Comparison of ENCODE assay signal across 8 cellular contexts in the genomic region with DNA sequence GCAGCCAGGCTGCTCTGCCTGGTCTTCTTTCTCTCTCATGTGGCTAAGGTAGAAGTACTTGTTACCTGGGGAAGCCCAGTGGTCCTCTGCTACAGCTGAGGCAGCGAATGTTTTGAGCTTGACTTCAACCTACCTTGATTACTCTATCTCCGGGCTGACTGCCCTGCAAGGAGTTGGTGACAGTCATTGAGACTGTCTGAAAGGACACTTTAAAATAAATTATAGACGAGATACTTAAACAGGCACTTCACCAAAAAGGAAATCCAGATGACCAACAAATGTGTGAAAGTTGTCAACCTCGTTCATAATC. TPM values are rescaled to one million over a fixed set of nuclear protein-coding genes. Genes with fewer than 3 reads are reported as not detected.
DNase-seq lines count a peak whose midpoint lies in the region; ATAC-seq and TF ChIP-seq lines count a peak whose summit lies in the region.

No MANE protein-coding gene starts in this region.

- no peaks in the 10 kb centered on the region for H3K9me3 Mint-ChIP-seq in CD4-positive, alpha-beta memory T cell
- H3K9me3 Mint-ChIP-seq in natural killer cell = no peaks in the 10 kb centered on the region

- TF ChIP-seq POLR2A in breast epithelium (IDR thresholded peaks at IDR 0.05) = no peak

- H3K4me3 Mint-ChIP-seq in CD4-positive, alpha-beta memory T cell = peak overlapping the region; percentile 78 to 92 (median 87)
- H3K4me3 Mint-ChIP-seq in natural killer cell = peak overlapping the region; percentile 96

- H3K4me1 Mint-ChIP-seq in CD4-positive, alpha-beta memory T cell = peaks cover 9 to 15% (median 12%) of the 10 kb centered on the region in 4 donors
- peaks cover 16 to 17% of the 10 kb centered on the region in 2 donors for H3K4me1 Mint-ChIP-seq in natural killer cell

- CTCF ChIA-PET in CD4-positive, alpha-beta memory T cell (lab: Charles Lee; ENCODE audit: partially characterized antibody) = no interaction called here

- H3K27ac ChIP-seq in CD4-positive, alpha-beta memory T cell (ENCODE audit: low read depth, low read length) = peak overlapping the region; percentile 45
- H3K27ac ChIP-seq in breast epithelium = no peak overlapping the region

- H3K36me3 Mint-ChIP-seq in CD4-positive, alpha-beta memory T cell = no peaks in the 10 kb centered on the region
- no peaks in the 10 kb centered on the region for H3K36me3 Mint-ChIP-seq in natural killer cell

- H3K27me3 Mint-ChIP-seq in CD4-positive, alpha-beta memory T cell = peaks cover 8 to 10% of the 10 kb centered on the region in 2 donors
- H3K27me3 Mint-ChIP-seq in natural killer cell (ENCODE audit: low read depth in 2 of 2) = peaks cover 6 to 14% of the 10 kb centered on the region in 2 donors

- H3K27me3 ChIP-seq in CD4-positive, alpha-beta memory T cell (ENCODE audit: insufficient read depth, low read length) = no peaks in the 10 kb centered on the region
- no peaks in the 10 kb centered on the region for H3K27me3 ChIP-seq in breast epithelium

- H3K27ac Mint-ChIP-seq in CD4-positive, alpha-beta memory T cell = peak overlapping the region in 6 of 7 donors; percentile 14 to 59 (median 34)
- peak overlapping the region in 1 of 2 donors; percentile 82 for H3K27ac Mint-ChIP-seq in natural killer cell

- H3K9me3 ChIP-seq in CD4-positive, alpha-beta memory T cell (ENCODE audit: control insufficient read depth in 1 of 2, low read length in 2 of 2) = no peaks in the 10 kb centered on the region
- no peaks in the 10 kb centered on the region for H3K9me3 ChIP-seq in breast epithelium

- no peaks in the 10 kb centered on the region for H3K36me3 ChIP-seq in CD4-positive, alpha-beta memory T cell (ENCODE audit: insufficient read depth, low read length)
- H3K36me3 ChIP-seq in breast epithelium = no peaks in the 10 kb centered on the region

- TF ChIP-seq CTCF in breast epithelium (IDR thresholded peaks at IDR 0.05) (no peak), natural killer cell (IDR thresholded peaks at IDR 0.05) (no peak)

- intact Hi-C loops in CD4-positive, alpha-beta memory T cell (cut with micrococcal nuclease) = loop anchor here (1.0 kb wide), 1 partner anchor 25 kb away; no protein-coding TSS in a partner anchor
- intact Hi-C loops in breast epithelium (cut with DNase I; ENCODE audit: low total_unique reads) (no loop called here), natural killer cell (cut with micrococcal nuclease) (no loop called here)

- DNase-seq in CD4-positive, alpha-beta memory T cell = no peak
- no peak for DNase-seq in breast epithelium (ENCODE audit: low spot score in 2 of 2)
- no peak for DNase-seq in natural killer cell
- no peak for DNase-seq in NK-92 (lab: John Stamatoyannopoulos, UW; ENCODE audit: unreplicated experiment)
- no peak for DNase-seq in activated CD8-positive, alpha-beta memory T cell treated with anti-CD3 and anti-CD28 coated beads, Interleukin-2, amount 50 U/mL, for 4 hours
- DNase-seq in DMS79 (lab: John Stamatoyannopoulos, UW) = no peak
- no peak for DNase-seq in NOMO-1 treated with dmso at 0.1 percent for 144 hours (lab: John Stamatoyannopoulos, UW; ENCODE audit: unreplicated experiment)

- peaks cover 4% of the 10 kb centered on the region for H3K4me1 ChIP-seq in CD4-positive, alpha-beta memory T cell (ENCODE audit: insufficient read depth, low read length)
- H3K4me1 ChIP-seq in breast epithelium = no peaks in the 10 kb centered on the region

- peak overlapping the region; percentile 60 to 79 for H3K4me3 ChIP-seq in CD4-positive, alpha-beta memory T cell (ENCODE audit: low read length in 2 of 2)
- H3K4me3 ChIP-seq in breast epithelium = peak overlapping the region; percentile 73 to 95 (median 81)

- POLR2A ChIA-PET in CD4-positive, alpha-beta memory T cell (lab: Charles Lee; ENCODE audit: partially characterized antibody) = no interaction called here

- peak; percentile 24 for ATAC-seq in HG03060 (IDR thresholded peaks at IDR 0.05; ENCODE audit: low read depth, unreplicated experiment)
- no peak for ATAC-seq in natural killer cell

RNA-seq across cellular contexts. Expression of a gene that starts 0.5 kb away (rescaled TPM):
- total RNA-seq in CD4-positive, alpha-beta memory T cell = 1 to 10 TPM; 1.6 to 3.5 TPM
- polyA plus RNA-seq in CD4-positive, alpha-beta memory T cell = 1 to 10 TPM in 1 of 2 donors, not detected in 1; 1.0 TPM
- total RNA-seq in breast epithelium (1 to 10 TPM; 1.3 to 9.5 (median 2.4) TPM), natural killer cell (1 to 10 TPM; 2.8 to 4.2 (median 3.6) TPM)
